ENCODE assay signal across 25 cellular contexts in the genomic region with DNA sequence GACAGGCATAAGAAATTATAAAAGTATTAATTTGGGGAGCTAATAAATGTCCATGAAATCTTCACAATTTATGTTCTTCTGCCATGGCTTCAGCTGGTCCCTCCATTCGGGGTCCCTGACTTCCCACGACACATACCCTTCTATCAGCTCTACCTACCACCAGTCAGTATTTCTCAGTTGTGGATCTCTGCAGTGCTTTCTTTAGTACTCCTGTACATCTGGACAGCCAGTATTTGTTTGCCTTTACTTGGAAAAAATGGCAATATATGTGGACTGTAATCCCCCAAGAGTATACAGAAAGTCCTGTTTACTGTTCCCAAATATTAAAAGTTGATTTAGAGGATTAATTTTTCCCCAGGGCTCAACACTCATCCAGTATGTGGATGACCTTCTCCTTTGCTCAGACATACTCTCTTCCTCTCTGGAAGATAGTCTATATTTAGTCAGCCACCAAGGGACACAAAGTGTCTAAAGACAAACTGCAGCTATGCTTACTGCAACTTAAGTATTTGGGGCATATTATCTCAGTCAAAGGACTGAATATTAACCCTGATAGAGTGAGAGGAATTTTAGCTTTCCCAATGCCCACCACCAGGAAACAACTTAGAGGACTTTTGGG.
"Had no signal": no experiment of that assay in that cellular context is flagged by ENCODE, and none has a peak within 500 bp of the region (broad histone marks: within the 10 kb centered on the region; RNA-seq: fewer than 3 reads in every experiment).

No MANE protein-coding gene starts in this region.

- H3K4me3 ChIP-seq: lower lobe of right lung, pancreas, prostate gland, right lobe of liver, smooth muscle cell, stomach, thoracic aorta, tibial artery, upper lobe of right lung had no signal

- H3K27me3 ChIP-seq: pancreas, right lobe of liver, stomach, tibial artery, upper lobe of right lung had no signal

- H3K27ac ChIP-seq: lower lobe of right lung, pancreas, prostate gland, right lobe of liver, stomach, thoracic aorta, tibial artery, upper lobe of right lung had no signal

- ATAC-seq: lower lobe of right lung; naive thymus-derived CD8-positive, alpha-beta T cell; pancreas; right lobe of liver; stimulated activated naive B cell treated with anti-CD40 and anti-IgM and Interleukin-4, amounts not matched to agents 10 μg/mL and 1 μg/mL and 100 μg/mL, for 72 hours; stimulated activated naive CD8-positive, alpha-beta T cell treated with anti-CD3 and anti-CD28 coated beads, Interleukin-15, Interleukin-2, amounts not matched to agents 100 U/mL and 50 U/mL, for 24 hours; upper lobe of right lung had no signal

- DNase-seq: hypothalamus; immature natural killer cell; kidney; lower lobe of right lung; mammary epithelial cell; mesenchymal stem cell; naive thymus-derived CD8-positive, alpha-beta T cell; nucleus accumbens; pancreas; posterior cingulate gyrus; retina; right lobe of liver; stimulated activated CD4-positive, alpha-beta T cell treated with anti-CD3 and anti-CD28 coated beads, Interleukin-1b, Interleukin-23, amount 100 ng/mL, for 48 hours; stimulated activated CD4-positive, alpha-beta T cell treated with anti-CD3 and anti-CD28 coated beads, Interleukin-2, amount 100 ng/mL, for 48 hours; stimulated activated CD4-positive, alpha-beta T cell treated with anti-CD3 and anti-CD28 coated beads, Interleukin-4, amount 100 ng/mL, for 4 hours; stimulated activated CD8-positive, alpha-beta memory T cell treated with anti-CD3 and anti-CD28 coated beads, Interleukin-4, amount 100 ng/mL, for 48 hours; stimulated activated naive B cell treated with anti-CD40 and anti-IgM and Interleukin-4, amounts not matched to agents 10 μg/mL and 1 μg/mL and 100 μg/mL, for 72 hours; stimulated activated naive CD8-positive, alpha-beta T cell treated with anti-CD3 and anti-CD28 coated beads, Interleukin-15, Interleukin-2, amounts not matched to agents 100 U/mL and 50 U/mL, for 24 hours; stomach; tibial artery; trophoblast cell; upper lobe of right lung had no signal

- H3K4me2 ChIP-seq: smooth muscle cell had no signal

- H3K36me3 ChIP-seq: lower lobe of right lung, pancreas, prostate gland, right lobe of liver, stomach, thoracic aorta, tibial artery, upper lobe of right lung had no signal

- H3K9me3 ChIP-seq: lower lobe of right lung, pancreas, prostate gland, right lobe of liver, thoracic aorta, tibial artery, upper lobe of right lung had no signal

- H3K4me1 ChIP-seq: lower lobe of right lung, pancreas, prostate gland, right lobe of liver, stomach, tibial artery, upper lobe of right lung had no signal
